20 cellular contexts compared by ENCODE assay signal in the genomic region with DNA sequence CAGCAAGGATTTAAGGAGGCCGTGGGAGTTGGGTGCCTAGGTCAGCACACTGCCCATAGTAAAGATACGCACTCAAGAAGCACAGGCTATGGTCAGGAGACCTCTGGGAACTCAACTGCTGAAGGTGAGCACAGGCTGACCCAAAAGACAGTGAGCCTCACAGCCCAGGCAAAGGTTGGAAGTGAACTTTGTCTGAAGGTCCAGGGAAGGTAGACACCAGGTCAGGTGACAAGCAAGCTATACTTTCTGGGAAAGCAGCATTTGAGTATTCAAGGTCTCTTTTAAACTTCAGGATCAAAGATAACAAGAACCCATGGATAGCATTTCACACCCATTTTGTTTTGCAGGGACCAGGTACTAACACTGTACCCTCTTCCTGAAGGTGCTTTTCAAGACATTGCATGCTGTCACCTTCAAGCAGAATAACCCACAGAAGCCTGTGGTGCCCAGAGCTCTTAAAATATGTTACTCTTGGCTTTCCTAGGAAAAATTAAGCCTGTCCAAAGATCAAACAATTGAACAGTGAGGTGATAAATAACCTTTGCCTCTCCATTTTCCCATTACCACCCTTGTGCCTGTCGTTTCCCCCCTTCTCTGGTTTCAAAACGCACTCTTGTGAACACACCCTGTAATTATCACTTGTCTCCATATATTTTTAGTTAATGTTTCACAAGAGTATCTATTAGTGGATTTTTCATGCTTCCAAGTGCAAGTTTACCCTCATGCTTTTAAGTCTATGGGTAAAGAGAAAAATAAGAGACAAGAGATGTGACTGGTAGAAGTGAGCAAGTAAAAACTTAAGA. TPM values are rescaled to one million over a fixed set of nuclear protein-coding genes. Genes with fewer than 3 reads are reported as not detected.
"Had no signal": no experiment of that assay in that cellular context is flagged by ENCODE, and none has a peak within 500 bp of the region (broad histone marks: within the 10 kb centered on the region; RNA-seq: fewer than 3 reads in every experiment).

No MANE protein-coding gene starts in this region.

- H3K4me1 Mint-ChIP-seq: naive B cell; stimulated activated memory B cell treated with anti-CD40 and anti-IgM and Interleukin-4, amounts not matched to agents 10 μg/mL and 1 μg/mL and 100 μg/mL, for 72 hours had no signal

- H3K9me3 ChIP-seq: gastroesophageal sphincter, heart right ventricle, ovary, thyroid gland, uterus had no signal

- DNase-seq: activated CD4-positive, alpha-beta T cell treated with anti-CD3 and anti-CD28 coated beads for 4 hours; activated CD8-positive, alpha-beta T cell treated with anti-CD3 and anti-CD28 coated beads for 36 hours; activated effector memory CD4-positive, alpha-beta T cell treated with anti-CD3 and anti-CD28 coated beads, Interleukin-2, amount 50 U/mL, for 16 hours; activated T-cell treated with anti-CD3 and anti-CD28 coated beads, Interleukin-2, amount 50 U/mL, for 48 hours; heart right ventricle; left cardiac atrium; naive B cell; ovary; stimulated activated CD4-positive, alpha-beta T cell treated with anti-CD3 and anti-CD28 coated beads, Interleukin-12 subunit alpha, Interleukin-12 subunit beta, amount 100 ng/mL, for 4 hours; thyroid gland; uterus had no signal

- H3K36me3 ChIP-seq: gastroesophageal sphincter, ovary, thyroid gland, uterus had no signal

- H3K36me3 Mint-ChIP-seq: activated naive CD4-positive, alpha-beta T cell treated with anti-CD3 and anti-CD28 coated beads, Interleukin-2, amount 50 U/mL, for 72 hours; naive B cell had no signal

- H3K27me3 ChIP-seq: gastroesophageal sphincter, ovary, thyroid gland, uterus had no signal

- H3K4me1 ChIP-seq: gastroesophageal sphincter, heart right ventricle, thyroid gland, uterus had no signal

- H3K4me3 ChIP-seq: gastroesophageal sphincter, heart right ventricle, lung, ovary, thyroid gland, uterus had no signal

- FAIRE-seq: endometrium, TTC549 had no signal

- H3K4me3 Mint-ChIP-seq: activated CD8-positive, alpha-beta T cell treated with anti-CD3 and anti-CD28 coated beads for 36 hours; naive B cell; stimulated activated memory B cell treated with anti-CD40 and anti-IgM and Interleukin-4, amounts not matched to agents 10 μg/mL and 1 μg/mL and 100 μg/mL, for 72 hours; WTC11 had no signal

- H3K27me3 Mint-ChIP-seq: activated CD8-positive, alpha-beta T cell treated with anti-CD3 and anti-CD28 coated beads for 36 hours; naive B cell; stimulated activated memory B cell treated with anti-CD40 and anti-IgM and Interleukin-4, amounts not matched to agents 10 μg/mL and 1 μg/mL and 100 μg/mL, for 72 hours had no signal

- H3K27ac Mint-ChIP-seq: activated CD8-positive, alpha-beta T cell treated with anti-CD3 and anti-CD28 coated beads for 36 hours; activated naive CD4-positive, alpha-beta T cell treated with anti-CD3 and anti-CD28 coated beads, Interleukin-2, amount 50 U/mL, for 72 hours; naive B cell; stimulated activated memory B cell treated with anti-CD40 and anti-IgM and Interleukin-4, amounts not matched to agents 10 μg/mL and 1 μg/mL and 100 μg/mL, for 72 hours; WTC11 had no signal

- H3K9me3 Mint-ChIP-seq: activated CD8-positive, alpha-beta T cell treated with anti-CD3 and anti-CD28 coated beads for 36 hours; activated naive CD4-positive, alpha-beta T cell treated with anti-CD3 and anti-CD28 coated beads, Interleukin-2, amount 50 U/mL, for 72 hours; stimulated activated memory B cell treated with anti-CD40 and anti-IgM and Interleukin-4, amounts not matched to agents 10 μg/mL and 1 μg/mL and 100 μg/mL, for 72 hours had no signal

- ATAC-seq: activated CD8-positive, alpha-beta T cell treated with anti-CD3 and anti-CD28 coated beads for 36 hours; activated naive CD4-positive, alpha-beta T cell treated with anti-CD3 and anti-CD28 coated beads, Interleukin-2, amount 50 U/mL, for 72 hours; gastroesophageal sphincter; heart right ventricle; left cardiac atrium; stimulated activated memory B cell treated with anti-CD40 and anti-IgM and Interleukin-4, amounts not matched to agents 10 μg/mL and 1 μg/mL and 100 μg/mL, for 72 hours; WTC11 had no signal

- H3K27ac ChIP-seq: gastroesophageal sphincter, heart right ventricle, ovary, thyroid gland, uterus had no signal

RNA-seq across cellular contexts. Expression of a gene that starts 3.4 kb away (rescaled TPM):
- total RNA-seq: activated CD8-positive, alpha-beta T cell treated with anti-CD3 and anti-CD28 coated beads for 36 hours; activated naive CD4-positive, alpha-beta T cell treated with anti-CD3 and anti-CD28 coated beads, Interleukin-2, amount 50 U/mL, for 72 hours; cardiac septum; gastroesophageal sphincter; heart right ventricle; left cardiac atrium; lung; ovary; thyroid gland; uterus; WTC11 had no signal
- polyA plus RNA-seq: esophagus, heart right ventricle, lung, ovary had no signal
